In the genomic region with DNA sequence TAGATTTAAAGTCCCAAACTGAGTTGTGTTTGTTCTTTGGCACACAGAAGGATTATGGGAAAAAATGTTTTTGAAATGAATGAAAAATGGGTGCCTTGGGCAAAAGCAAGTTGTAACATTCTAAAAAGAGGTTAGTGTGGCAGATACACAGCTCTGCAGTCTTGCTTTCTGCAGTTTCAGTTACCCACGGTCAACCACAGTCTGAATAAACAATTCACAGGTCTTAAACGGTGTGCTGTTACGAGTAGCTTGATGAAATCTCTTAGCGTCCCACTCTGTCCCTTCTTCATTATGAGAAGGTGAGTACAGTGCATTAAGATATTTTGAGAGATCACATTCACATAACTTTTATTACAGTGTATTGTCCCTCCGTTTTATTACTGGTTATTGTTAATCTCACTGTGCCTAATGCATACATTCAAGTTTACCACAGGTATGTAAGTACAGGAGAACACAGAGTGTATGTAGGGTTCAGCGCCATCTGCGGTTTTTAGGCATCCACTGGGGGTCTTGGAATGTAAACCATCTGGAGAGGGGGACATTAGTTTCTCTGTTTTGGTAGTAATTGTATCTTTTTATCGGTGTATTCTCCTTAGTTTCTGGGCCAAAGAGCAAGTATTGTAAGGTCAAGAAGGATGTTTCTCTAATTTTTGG, we compare ENCODE assay signal across 22 cellular contexts.
"Had no signal": no experiment of that assay in that cellular context is flagged by ENCODE, and none has a peak within 500 bp of the region (broad histone marks: within the 10 kb centered on the region; RNA-seq: fewer than 3 reads in every experiment).

No MANE protein-coding gene starts in this region.

- H3K36me3 Mint-ChIP-seq: naive thymus-derived CD4-positive, alpha-beta T cell had no signal

- ATAC-seq: gastrocnemius medialis; heart right ventricle; left lobe of liver; mucosa of descending colon; naive thymus-derived CD4-positive, alpha-beta T cell had no signal

- H3K27me3 ChIP-seq: breast epithelium, gastrocnemius medialis, tibial artery, vagina had no signal

- H3K36me3 ChIP-seq: breast epithelium, gastrocnemius medialis, heart right ventricle, neutrophil, vagina had no signal

- H3K9me3 Mint-ChIP-seq: dendritic cell treated with granulocyte-macrophage colony-stimulating factor and Interleukin-4, amounts not matched to agents 40 ng/mL and 50 ng/mL, for 4 days had no signal

- H3K27ac ChIP-seq: breast epithelium, epithelial cell of prostate, gastrocnemius medialis, heart right ventricle, neutrophil, tibial artery, vagina had no signal

- DNase-seq: activated CD4-positive, alpha-beta T cell treated with anti-CD3 and anti-CD28 coated beads, Interleukin-2, amount 50 U/mL, for 1 hour; activated CD8-positive, alpha-beta memory T cell treated with anti-CD3 and anti-CD28 coated beads for 24 hours; anterior cingulate cortex; effector memory CD4-positive, alpha-beta T cell; gastrocnemius medialis; heart right ventricle; islet precursor cell; mammary epithelial cell; mucosa of descending colon; naive thymus-derived CD4-positive, alpha-beta T cell; posterior cingulate gyrus; retina; stimulated activated CD4-positive, alpha-beta T cell treated with anti-CD3 and anti-CD28 coated beads, Interleukin-15, amount 100 ng/mL, for 24 hours; stimulated activated CD4-positive, alpha-beta T cell treated with anti-CD3 and anti-CD28 coated beads, Interleukin-4, amount 100 ng/mL, for 24 hours; stimulated activated naive CD4-positive, alpha-beta T cell; tibial artery had no signal

- H3K4me1 ChIP-seq: breast epithelium, gastrocnemius medialis had no signal

- H3K4me1 Mint-ChIP-seq: naive thymus-derived CD4-positive, alpha-beta T cell had no signal

- H3K4me3 ChIP-seq: breast epithelium, gastrocnemius medialis, heart right ventricle, mucosa of descending colon, tibial artery, vagina had no signal

- H3K4me3 Mint-ChIP-seq: dendritic cell treated with granulocyte-macrophage colony-stimulating factor and Interleukin-4, amounts not matched to agents 40 ng/mL and 50 ng/mL, for 4 days; naive thymus-derived CD4-positive, alpha-beta T cell had no signal

- H3K9me3 ChIP-seq: breast epithelium, gastrocnemius medialis, heart right ventricle, mucosa of descending colon, neutrophil, tibial artery, vagina had no signal

- H3K27ac Mint-ChIP-seq: dendritic cell treated with granulocyte-macrophage colony-stimulating factor and Interleukin-4, amounts not matched to agents 40 ng/mL and 50 ng/mL, for 4 days; naive thymus-derived CD4-positive, alpha-beta T cell had no signal
